Comparison of ENCODE assay signal across 8 cellular contexts in genomic region chr1:207579436-207579799, GRCh38.
DNase-seq lines count a peak whose midpoint lies in the region; ATAC-seq, FAIRE-seq and TF ChIP-seq lines count a peak whose summit lies in the region.

No MANE protein-coding gene starts in this region.

- H3K79me2 ChIP-seq in DOHH2 (ENCODE audit: control insufficient read depth, low read length) (no peaks in the 10 kb centered on the region), PC-3 (ENCODE audit: low read length) (no peaks in the 10 kb centered on the region), K562 (ENCODE audit: control insufficient read depth, insufficient read depth, low read length) (no peaks in the 10 kb centered on the region)

- H3K27me3 ChIP-seq in DOHH2 (ENCODE audit: control insufficient read depth, low read length) (peaks cover 11% of the 10 kb centered on the region), PC-3 (ENCODE audit: low read length) (peaks cover 28% of the 10 kb centered on the region), K562 (ENCODE audit: control insufficient read depth in 2 of 2, insufficient read depth in 2 of 2, low read length in 2 of 2) (no peaks in the 10 kb centered on the region), kidney epithelial cell (ENCODE audit: control insufficient read depth, insufficient read depth, low read length) (no peaks in the 10 kb centered on the region), tibial artery (no peaks in the 10 kb centered on the region)

- H3K4me1 Mint-ChIP-seq in stimulated activated effector memory CD8-positive, alpha-beta T cell treated with anti-CD3 and anti-CD28 coated beads, Interleukin-12 subunit alpha, Interleukin-12 subunit beta, amount 100 ng/mL, for 72 hours = peaks cover 9% of the 10 kb centered on the region

- H3K4me1 ChIP-seq in DOHH2 (ENCODE audit: control insufficient read depth, low read length) = no peaks in the 10 kb centered on the region
- H3K4me1 ChIP-seq in PC-3 (ENCODE audit: insufficient read depth, low read length) = no peaks in the 10 kb centered on the region
- H3K4me1 ChIP-seq in K562 (replicated peaks in 1 of 2; ENCODE audit: control insufficient read depth in 2 of 2, insufficient read depth in 2 of 2, low read length in 2 of 2) = peaks cover 0 to 5% of the 10 kb centered on the region in 2 experiments; a peak in 1 of 5 replicates
- no peaks in the 10 kb centered on the region for H3K4me1 ChIP-seq in tibial artery

- no peak overlapping the region for H3K4me3 ChIP-seq in DOHH2 (ENCODE audit: low read length)
- H3K4me3 ChIP-seq in PC-3 (ENCODE audit: low read length) = no peak overlapping the region
- H3K4me3 ChIP-seq in K562 = no peak overlapping the region
- no peak overlapping the region for H3K4me3 ChIP-seq in kidney epithelial cell (ENCODE audit: low read depth, low read length)
- H3K4me3 ChIP-seq in tibial artery = no peak overlapping the region

- H2AFZ ChIP-seq in PC-3 (ENCODE audit: low read length) (no peak overlapping the region), K562 (ENCODE audit: low read depth, low read length) (peak overlapping the region; percentile 72)

- intact Hi-C loops in PC-3 (cut with micrococcal nuclease) (loop anchor here (1.0 kb wide), 2 partner anchors 41 to 93 kb away; no protein-coding TSS in a partner anchor), K562 (cut with micrococcal nuclease) (loop anchor here (1.0 kb wide), 3 partner anchors 41 to 120 kb away; no protein-coding TSS in a partner anchor), tibial artery (cut with DNase I; ENCODE audit: low total_unique reads) (no loop called here)

- ATAC-seq in GM19372 (IDR thresholded peaks at IDR 0.05; ENCODE audit: low read depth, unreplicated experiment) (peak; percentile 85), PC-3 (peak; percentile 99), K562 (peak; percentile 99)
- ATAC-seq in stimulated activated effector memory CD8-positive, alpha-beta T cell treated with anti-CD3 and anti-CD28 coated beads, Interleukin-12 subunit alpha, Interleukin-12 subunit beta, amount 100 ng/mL, for 72 hours = peak; percentile 86

- no peak overlapping the region for H3K27ac ChIP-seq in DOHH2 (ENCODE audit: low read depth, low read length)
- H3K27ac ChIP-seq in PC-3 (ENCODE audit: low read length) = no peak overlapping the region
- no peak overlapping the region for H3K27ac ChIP-seq in K562 (ENCODE audit: extremely low read depth, low read depth, low read length)
- H3K27ac ChIP-seq in tibial artery = no peak overlapping the region

- no peak overlapping the region for H3K4me2 ChIP-seq in DOHH2 (ENCODE audit: low read length)
- H3K4me2 ChIP-seq in PC-3 (ENCODE audit: low read length) = no peak overlapping the region
- no peak overlapping the region for H3K4me2 ChIP-seq in K562 (ENCODE audit: insufficient read depth, low read length)

- no peaks in the 10 kb centered on the region for H3K9me2 ChIP-seq in DOHH2 (replicated peaks; ENCODE audit: control insufficient read depth, low read length)
- no peaks in the 10 kb centered on the region for H3K9me2 ChIP-seq in PC-3 (replicated peaks; ENCODE audit: low read length)

- CTCF ChIA-PET in PC-3 (lab: Charles Lee) (interaction anchor here (0.5 to 1.1 kb wide), 5 partner anchors 93 to 944 kb away, joined by 3 to 12 read pairs (median 4); partner anchors contain the start of gene DYRK3), K562 (lab: Yijun Ruan, JAX; ENCODE audit: low intra/inter-chr PET ratio) (interaction anchor here (0.7 to 2.4 kb wide), 6 partner anchors 41 to 122 kb away, joined by 3 to 22 read pairs (median 5); no protein-coding TSS in a partner anchor)

- H3K9ac ChIP-seq in PC-3 (ENCODE audit: low read length) (no peak overlapping the region), K562 (ENCODE audit: insufficient read depth in 1 of 2, low read depth in 2 of 2, low read length in 2 of 2) (no peak overlapping the region)

- DNase-seq in HK-2 (ENCODE audit: unreplicated experiment) (peak; percentile 17), PC-3 (peak; percentile 92), K562 (ENCODE audit: extremely low read depth in 1 of 4, low spot score in 3 of 4) (peak; percentile 62 to 89 (median 70)), kidney epithelial cell (ENCODE audit: low read depth) (no peak), tibial artery (no peak)
- DNase-seq in stimulated activated effector memory CD8-positive, alpha-beta T cell treated with anti-CD3 and anti-CD28 coated beads, Interleukin-12 subunit alpha, Interleukin-12 subunit beta, amount 100 ng/mL, for 72 hours (ENCODE audit: low spot score in 2 of 2) = peak in 1 of 2 donors; percentile 69

- in situ Hi-C loops in K562 (cut with MboI) = loop anchor here (5.0 kb wide), 1 partner anchor 123 kb away; no protein-coding TSS in a partner anchor

- H3F3A ChIP-seq in DOHH2 (ENCODE audit: control insufficient read depth, insufficient read depth) = no peaks in the 10 kb centered on the region
- H3F3A ChIP-seq in PC-3 (ENCODE audit: low read length, unreplicated experiment) = no peaks in the 10 kb centered on the region

- no TSS peak for BruUV-seq in PC-3 (replicated peaks; lab: Mats Ljungman, UMichigan)
- BruUV-seq in K562 (replicated peaks; lab: Mats Ljungman, UMichigan) = no TSS peak

- TF ChIP-seq POLR2A in K562 (conservative IDR thresholded peaks at IDR 0.05) = no peak

- peak; percentile 95 to 98 for TF ChIP-seq RAD21 in K562 (CRISPR knock-in tag; conservative IDR thresholded peaks at IDR 0.05 in 1 of 2, IDR thresholded peaks at IDR 0.05 in 1 of 2)

- POLR2A ChIA-PET in PC-3 (lab: Charles Lee; ENCODE audit: unreplicated experiment) (no interaction called here), K562 (lab: Yijun Ruan, JAX) (interaction anchor here (0.6 to 1.3 kb wide), 6 partner anchors 68 to 391 kb away, joined by 3 to 5 read pairs (median 3); no protein-coding TSS in a partner anchor)

- peak; percentile 97 for FAIRE-seq in K562 (lab: Jason Lieb, UNC)

- TF ChIP-seq CTCF in DOHH2 (IDR thresholded peaks at IDR 0.05; ENCODE audit: low read depth, low read length, poor library complexity, severe bottlenecking) (peak; percentile 68), PC-3 (conservative IDR thresholded peaks at IDR 0.05; ENCODE audit: low read depth, low read length) (peak; percentile 91), K562 (IDR thresholded peaks at IDR 0.05 in 2 of 3, conservative IDR thresholded peaks at IDR 0.05 in 1 of 3; ENCODE audit: insufficient read depth in 2 of 3, low read depth in 1 of 3, low read length in 3 of 3) (peak; percentile 88 to 95 (median 90)), kidney epithelial cell (IDR thresholded peaks at IDR 0.05; ENCODE audit: insufficient read depth, low read length, poor library complexity, severe bottlenecking) (peak; percentile 65), tibial artery (IDR thresholded peaks at IDR 0.05) (peak in 1 of 2 experiments; percentile 15)

- H3K9me1 ChIP-seq in K562 (ENCODE audit: control insufficient read depth, insufficient read depth, low read length) = no peaks in the 10 kb centered on the region

- H3K9me3 Mint-ChIP-seq in stimulated activated effector memory CD8-positive, alpha-beta T cell treated with anti-CD3 and anti-CD28 coated beads, Interleukin-12 subunit alpha, Interleukin-12 subunit beta, amount 100 ng/mL, for 72 hours = no peaks in the 10 kb centered on the region

- no peaks in the 10 kb centered on the region for H3K9me3 ChIP-seq in DOHH2 (ENCODE audit: control insufficient read depth, insufficient read depth, low read length)
- no peaks in the 10 kb centered on the region for H3K9me3 ChIP-seq in PC-3 (ENCODE audit: low read length)
- H3K9me3 ChIP-seq in K562 (replicated peaks; ENCODE audit: control insufficient read depth, insufficient read depth, low read depth, low read length) = no peaks in the 10 kb centered on the region
- no peaks in the 10 kb centered on the region for H3K9me3 ChIP-seq in tibial artery

- H3K27ac Mint-ChIP-seq in stimulated activated effector memory CD8-positive, alpha-beta T cell treated with anti-CD3 and anti-CD28 coated beads, Interleukin-12 subunit alpha, Interleukin-12 subunit beta, amount 100 ng/mL, for 72 hours = no peak overlapping the region

- H4K20me1 ChIP-seq in DOHH2 (ENCODE audit: control insufficient read depth, insufficient read depth, low read depth, low read length) (no peaks in the 10 kb centered on the region), PC-3 (ENCODE audit: low read length) (no peaks in the 10 kb centered on the region), K562 (replicated peaks; ENCODE audit: control insufficient read depth, insufficient read depth, low read length) (no peaks in the 10 kb centered on the region)

- 1% methylated on average over 4 of the region's 4 CpGs for WGBS in K562 (ENCODE audit: insufficient coverage, low coverage, missing lambda C conversion rate)

- H3K36me3 Mint-ChIP-seq in stimulated activated effector memory CD8-positive, alpha-beta T cell treated with anti-CD3 and anti-CD28 coated beads, Interleukin-12 subunit alpha, Interleukin-12 subunit beta, amount 100 ng/mL, for 72 hours = no peaks in the 10 kb centered on the region

- peak; percentile 24; the same call in 1 of the 2 replicates for TF ChIP-seq EP300 in K562 (IDR thresholded peaks at IDR 0.05; ENCODE audit: low read length)

- H3K36me3 ChIP-seq in DOHH2 (ENCODE audit: control insufficient read depth, low read length) = no peaks in the 10 kb centered on the region
- no peaks in the 10 kb centered on the region for H3K36me3 ChIP-seq in PC-3 (ENCODE audit: low read depth, low read length)
- H3K36me3 ChIP-seq in K562 (ENCODE audit: control insufficient read depth, insufficient read depth, low read length) = no peaks in the 10 kb centered on the region
- H3K36me3 ChIP-seq in kidney epithelial cell (ENCODE audit: control insufficient read depth, insufficient read depth, low read length) = no peaks in the 10 kb centered on the region
- no peaks in the 10 kb centered on the region for H3K36me3 ChIP-seq in tibial artery

- H3K4me3 Mint-ChIP-seq in stimulated activated effector memory CD8-positive, alpha-beta T cell treated with anti-CD3 and anti-CD28 coated beads, Interleukin-12 subunit alpha, Interleukin-12 subunit beta, amount 100 ng/mL, for 72 hours = no peak overlapping the region

TF ChIP-seq in K562, 482 proteins besides CTCF, POLR2A, EP300 and RAD21 (continues in another document):
- no peak for TF ChIP-seq ID3 (CRISPR knock-in tag; IDR thresholded peaks at IDR 0.05)
- TF ChIP-seq ID3 (tag; IDR thresholded peaks at IDR 0.05) = 0 out of 2 replicates have a peak, but pooled peaks have one; percentile 41
- 0 out of 2 replicates have a peak, but pooled peaks have one; percentile 13 for TF ChIP-seq ZNF24 (IDR thresholded peaks at IDR 0.05)
- TF ChIP-seq ARNT (IDR thresholded peaks at IDR 0.05) = peak in 1 of 2 experiments; percentile 69; a peak in 1 of 4 replicates
- no peak for TF ChIP-seq ZNF785 (CRISPR knock-in tag; IDR thresholded peaks at IDR 0.05)

Comparison
In these comparisons a context has a peak if more than half of its experiments do, and no peak if none do; other contexts are left out.
1. DNase-seq: peak in HK-2 (single experiment), PC-3 (single experiment) and K562 (4 of 4); none in kidney epithelial cell (single experiment) and tibial artery (0 of 2).
2. Peak in every context shown above with its lines, with median percentiles within 50 percentile points of each other: ATAC-seq.